Comparison of ENCODE assay signal across 1 cellular context in genomic region chr22:38506118-38506962, GRCh38.
TF ChIP-seq lines count a peak whose summit lies in the region.

DDX17 (minus strand) TSS chr22:38506311.

TF ChIP-seq in K562, 482 proteins besides CTCF, POLR2A, EP300 and RAD21 (continued from another document and continues in another):
- TF ChIP-seq ZMIZ1 (IDR thresholded peaks at IDR 0.05; ENCODE audit: low read depth in 2 of 2, low read length in 2 of 2) (peak in 1 of 2 experiments; percentile 58; a peak in 1 of 4 replicates), TCF7 (IDR thresholded peaks at IDR 0.05; ENCODE audit: borderline replicate concordance) (no peak), NR3C1 (CRISPR knock-in tag; IDR thresholded peaks at IDR 0.05) (no peak), MED1 (CRISPR knock-in tag; IDR thresholded peaks at IDR 0.05; ENCODE audit: borderline replicate concordance) (no peak), AFF1 (IDR thresholded peaks at IDR 0.05; ENCODE audit: low read depth in 1 of 2, partially characterized antibody in 2 of 2) (no peak), HDGF (IDR thresholded peaks at IDR 0.05) (no peak), ZKSCAN3 (CRISPR knock-in tag; IDR thresholded peaks at IDR 0.05) (no peak), NFRKB (IDR thresholded peaks at IDR 0.05; ENCODE audit: low read depth) (peak; percentile 100), PTBP1 (IDR thresholded peaks at IDR 0.05; ENCODE audit: low read depth, low read length) (no peak), TBP (optimal IDR thresholded peaks at IDR 0.05; ENCODE audit: low read depth, low read length) (peak; percentile 90), ATF2 (CRISPR knock-in tag; IDR thresholded peaks at IDR 0.05) (no peak), SMAD1 (IDR thresholded peaks at IDR 0.05; ENCODE audit: low read depth, low read length, partially characterized antibody) (peak; percentile 73), TRIM28 (IDR thresholded peaks at IDR 0.05) (no peak), ZNF445 (CRISPR knock-in tag; IDR thresholded peaks at IDR 0.05; ENCODE audit: low read depth) (no peak), ZFP30 (CRISPR knock-in tag; IDR thresholded peaks at IDR 0.05; ENCODE audit: borderline replicate concordance) (no peak), HCFC1 (IDR thresholded peaks at IDR 0.05; ENCODE audit: low read depth, low read length) (0 out of 2 replicates have a peak, but pooled peaks have one; percentile 8), FOS (IDR thresholded peaks at IDR 0.05; ENCODE audit: extremely low read depth, insufficient read length) (no peak), ZBTB11 (CRISPR knock-in tag; IDR thresholded peaks at IDR 0.05) (no peak), TAL1 (IDR thresholded peaks at IDR 0.05) (no peak), ZNF512 (tag; IDR thresholded peaks at IDR 0.05) (no peak), MAZ (CRISPR knock-in tag; conservative IDR thresholded peaks at IDR 0.05 in 1 of 2, IDR thresholded peaks at IDR 0.05 in 1 of 2) (peak in 1 of 2 experiments; percentile 44; a peak in 1 of 4 replicates), TEAD4 (IDR thresholded peaks at IDR 0.05; ENCODE audit: low read length) (peak; percentile 79), TEAD4 (CRISPR knock-in tag; IDR thresholded peaks at IDR 0.05; ENCODE audit: borderline replicate concordance) (peak; percentile 67; the same call in 1 of the 2 replicates), ZNF197 (CRISPR knock-in tag; IDR thresholded peaks at IDR 0.05; ENCODE audit: low read depth) (peak; percentile 63; the same call in 1 of the 2 replicates), ETS2 (tag; IDR thresholded peaks at IDR 0.05; ENCODE audit: borderline replicate concordance, poor library complexity, severe bottlenecking) (no peak), PHB2 (IDR thresholded peaks at IDR 0.05; ENCODE audit: low read depth) (no peak), STAT5B (CRISPR knock-in tag; IDR thresholded peaks at IDR 0.05) (no peak), CGGBP1 (CRISPR knock-in tag; IDR thresholded peaks at IDR 0.05) (no peak)
- TF ChIP-seq, protein P1, sequence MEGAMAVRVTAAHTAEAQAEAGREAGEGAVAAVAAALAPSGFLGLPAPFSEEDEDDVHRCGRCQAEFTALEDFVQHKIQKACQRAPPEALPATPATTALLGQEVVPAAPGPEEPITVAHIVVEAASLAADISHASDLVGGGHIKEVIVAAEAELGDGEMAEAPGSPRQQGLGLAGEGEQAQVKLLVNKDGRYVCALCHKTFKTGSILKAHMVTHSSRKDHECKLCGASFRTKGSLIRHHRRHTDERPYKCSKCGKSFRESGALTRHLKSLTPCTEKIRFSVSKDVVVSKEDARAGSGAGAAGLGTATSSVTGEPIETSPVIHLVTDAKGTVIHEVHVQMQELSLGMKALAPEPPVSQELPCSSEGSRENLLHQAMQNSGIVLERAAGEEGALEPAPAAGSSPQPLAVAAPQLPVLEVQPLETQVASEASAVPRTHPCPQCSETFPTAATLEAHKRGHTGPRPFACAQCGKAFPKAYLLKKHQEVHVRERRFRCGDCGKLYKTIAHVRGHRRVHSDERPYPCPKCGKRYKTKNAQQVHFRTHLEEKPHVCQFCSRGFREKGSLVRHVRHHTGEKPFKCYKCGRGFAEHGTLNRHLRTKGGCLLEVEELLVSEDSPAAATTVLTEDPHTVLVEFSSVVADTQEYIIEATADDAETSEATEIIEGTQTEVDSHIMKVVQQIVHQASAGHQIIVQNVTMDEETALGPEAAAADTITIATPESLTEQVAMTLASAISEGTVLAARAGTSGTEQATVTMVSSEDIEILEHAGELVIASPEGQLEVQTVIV (CRISPR knock-in tag; IDR thresholded peaks at IDR 0.05; ENCODE audit: borderline replicate concordance), result no peak
- TF ChIP-seq, protein P2, sequence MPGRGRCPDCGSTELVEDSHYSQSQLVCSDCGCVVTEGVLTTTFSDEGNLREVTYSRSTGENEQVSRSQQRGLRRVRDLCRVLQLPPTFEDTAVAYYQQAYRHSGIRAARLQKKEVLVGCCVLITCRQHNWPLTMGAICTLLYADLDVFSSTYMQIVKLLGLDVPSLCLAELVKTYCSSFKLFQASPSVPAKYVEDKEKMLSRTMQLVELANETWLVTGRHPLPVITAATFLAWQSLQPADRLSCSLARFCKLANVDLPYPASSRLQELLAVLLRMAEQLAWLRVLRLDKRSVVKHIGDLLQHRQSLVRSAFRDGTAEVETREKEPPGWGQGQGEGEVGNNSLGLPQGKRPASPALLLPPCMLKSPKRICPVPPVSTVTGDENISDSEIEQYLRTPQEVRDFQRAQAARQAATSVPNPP (IDR thresholded peaks at IDR 0.05; ENCODE audit: borderline replicate concordance, insufficient read depth, insufficient read length), result no peak
- TF ChIP-seq, protein P3, sequence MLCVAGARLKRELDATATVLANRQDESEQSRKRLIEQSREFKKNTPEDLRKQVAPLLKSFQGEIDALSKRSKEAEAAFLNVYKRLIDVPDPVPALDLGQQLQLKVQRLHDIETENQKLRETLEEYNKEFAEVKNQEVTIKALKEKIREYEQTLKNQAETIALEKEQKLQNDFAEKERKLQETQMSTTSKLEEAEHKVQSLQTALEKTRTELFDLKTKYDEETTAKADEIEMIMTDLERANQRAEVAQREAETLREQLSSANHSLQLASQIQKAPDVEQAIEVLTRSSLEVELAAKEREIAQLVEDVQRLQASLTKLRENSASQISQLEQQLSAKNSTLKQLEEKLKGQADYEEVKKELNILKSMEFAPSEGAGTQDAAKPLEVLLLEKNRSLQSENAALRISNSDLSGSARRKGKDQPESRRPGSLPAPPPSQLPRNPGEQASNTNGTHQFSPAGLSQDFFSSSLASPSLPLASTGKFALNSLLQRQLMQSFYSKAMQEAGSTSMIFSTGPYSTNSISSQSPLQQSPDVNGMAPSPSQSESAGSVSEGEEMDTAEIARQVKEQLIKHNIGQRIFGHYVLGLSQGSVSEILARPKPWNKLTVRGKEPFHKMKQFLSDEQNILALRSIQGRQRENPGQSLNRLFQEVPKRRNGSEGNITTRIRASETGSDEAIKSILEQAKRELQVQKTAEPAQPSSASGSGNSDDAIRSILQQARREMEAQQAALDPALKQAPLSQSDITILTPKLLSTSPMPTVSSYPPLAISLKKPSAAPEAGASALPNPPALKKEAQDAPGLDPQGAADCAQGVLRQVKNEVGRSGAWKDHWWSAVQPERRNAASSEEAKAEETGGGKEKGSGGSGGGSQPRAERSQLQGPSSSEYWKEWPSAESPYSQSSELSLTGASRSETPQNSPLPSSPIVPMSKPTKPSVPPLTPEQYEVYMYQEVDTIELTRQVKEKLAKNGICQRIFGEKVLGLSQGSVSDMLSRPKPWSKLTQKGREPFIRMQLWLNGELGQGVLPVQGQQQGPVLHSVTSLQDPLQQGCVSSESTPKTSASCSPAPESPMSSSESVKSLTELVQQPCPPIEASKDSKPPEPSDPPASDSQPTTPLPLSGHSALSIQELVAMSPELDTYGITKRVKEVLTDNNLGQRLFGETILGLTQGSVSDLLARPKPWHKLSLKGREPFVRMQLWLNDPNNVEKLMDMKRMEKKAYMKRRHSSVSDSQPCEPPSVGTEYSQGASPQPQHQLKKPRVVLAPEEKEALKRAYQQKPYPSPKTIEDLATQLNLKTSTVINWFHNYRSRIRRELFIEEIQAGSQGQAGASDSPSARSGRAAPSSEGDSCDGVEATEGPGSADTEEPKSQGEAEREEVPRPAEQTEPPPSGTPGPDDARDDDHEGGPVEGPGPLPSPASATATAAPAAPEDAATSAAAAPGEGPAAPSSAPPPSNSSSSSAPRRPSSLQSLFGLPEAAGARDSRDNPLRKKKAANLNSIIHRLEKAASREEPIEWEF (CRISPR knock-in tag; IDR thresholded peaks at IDR 0.05), result 0 out of 2 replicates have a peak, but pooled peaks have one; percentile 40
